ENCODE assay signal across 8 cellular contexts in genomic region chr17:49861150-49861884, GRCh38. TPM values are rescaled to one million over a fixed set of nuclear protein-coding genes. Genes with fewer than 3 reads are reported as not detected.
DNase-seq lines count a peak whose midpoint lies in the region; ATAC-seq and TF ChIP-seq lines count a peak whose summit lies in the region.

No MANE protein-coding gene starts in this region.

- H3K27me3 Mint-ChIP-seq in activated CD8-positive, alpha-beta T cell treated with anti-CD3 and anti-CD28 coated beads for 36 hours, result peaks cover 2% of the 10 kb centered on the region
- peaks cover 6% of the 10 kb centered on the region for H3K27me3 Mint-ChIP-seq in endodermal cell (ENCODE audit: insufficient read depth)
- peaks cover 18% of the 10 kb centered on the region for H3K27me3 Mint-ChIP-seq in nephron (ENCODE audit: low read depth)

- peaks cover 5% of the 10 kb centered on the region for H3K4me1 Mint-ChIP-seq in activated CD8-positive, alpha-beta T cell treated with anti-CD3 and anti-CD28 coated beads for 36 hours (ENCODE audit: low read depth)
- H3K4me1 Mint-ChIP-seq in endodermal cell (peaks cover 23% of the 10 kb centered on the region), nephron (peaks cover 6% of the 10 kb centered on the region)

- POLR2A ChIA-PET in activated CD8-positive, alpha-beta T cell treated with anti-CD3 and anti-CD28 coated beads for 36 hours (lab: Charles Lee), result interaction anchor here (1.5 kb wide), 1 partner anchor 9 kb away, joined by 5 read pairs; no protein-coding TSS in a partner anchor

- H3K36me3 ChIP-seq in endodermal cell (ENCODE audit: control insufficient read depth, insufficient read depth, low read length), result no peaks in the 10 kb centered on the region

- H3K4me3 ChIP-seq in GM12865 (ENCODE audit: low read depth, low read length), result no peak overlapping the region
- no peak overlapping the region for H3K4me3 ChIP-seq in endodermal cell (ENCODE audit: low read length)

- intact Hi-C loops in activated CD8-positive, alpha-beta T cell treated with anti-CD3 and anti-CD28 coated beads for 36 hours (cut with micrococcal nuclease), result no loop called here

- no peaks in the 10 kb centered on the region for H3K9me3 ChIP-seq in endodermal cell (ENCODE audit: control insufficient read depth, low read length)

- ATAC-seq in activated CD8-positive, alpha-beta T cell treated with anti-CD3 and anti-CD28 coated beads for 36 hours, result peak; percentile 82

- DNase-seq in GM12865 (ENCODE audit: low read depth) (peak; percentile 46), NCI-H2227 treated with DMSO at 0.1 percent for 48 hours (lab: John Stamatoyannopoulos, UW) (peak; percentile 66), endodermal cell (peak; percentile 89), superior temporal gyrus (ENCODE audit: extremely low spot score) (peak; percentile 50), mesenteric fat pad (ENCODE audit: low spot score) (no peak)
- peak; percentile 74 for DNase-seq in activated CD8-positive, alpha-beta T cell treated with anti-CD3 and anti-CD28 coated beads for 36 hours

- no peak overlapping the region for H3K4me3 Mint-ChIP-seq in activated CD8-positive, alpha-beta T cell treated with anti-CD3 and anti-CD28 coated beads for 36 hours
- H3K4me3 Mint-ChIP-seq in endodermal cell, result no peak overlapping the region
- no peak overlapping the region for H3K4me3 Mint-ChIP-seq in nephron

- no peaks in the 10 kb centered on the region for H3K36me3 Mint-ChIP-seq in activated CD8-positive, alpha-beta T cell treated with anti-CD3 and anti-CD28 coated beads for 36 hours (ENCODE audit: low read depth)
- H3K36me3 Mint-ChIP-seq in endodermal cell (ENCODE audit: low read depth), result no peaks in the 10 kb centered on the region
- H3K36me3 Mint-ChIP-seq in nephron (ENCODE audit: low read depth), result no peaks in the 10 kb centered on the region

- H3K27ac Mint-ChIP-seq in activated CD8-positive, alpha-beta T cell treated with anti-CD3 and anti-CD28 coated beads for 36 hours, result no peak overlapping the region
- H3K27ac Mint-ChIP-seq in endodermal cell (no peak overlapping the region), nephron (no peak overlapping the region)

- H3K27ac ChIP-seq in 22Rv1 (no peak overlapping the region), endodermal cell (ENCODE audit: low read depth, low read length) (no peak overlapping the region)

- 53% methylated on average over 6 to 16 of the region's 16 CpGs for WGBS in endodermal cell (ENCODE audit: insufficient coverage in 1 of 2, insufficient read length in 1 of 2), 2 experiments

- H3K9ac ChIP-seq in endodermal cell (ENCODE audit: extremely low read depth, low read length, poor library complexity, severe bottlenecking), result no peak overlapping the region

- H3K27me3 ChIP-seq in endodermal cell (ENCODE audit: control insufficient read depth, insufficient read depth, low read length, poor library complexity, severe bottlenecking), result no peaks in the 10 kb centered on the region

- H3K4me1 ChIP-seq in endodermal cell (ENCODE audit: control insufficient read depth, insufficient read depth, low read length), result peaks cover 9% of the 10 kb centered on the region

- H3K9me3 Mint-ChIP-seq in activated CD8-positive, alpha-beta T cell treated with anti-CD3 and anti-CD28 coated beads for 36 hours, result no peaks in the 10 kb centered on the region
- no peaks in the 10 kb centered on the region for H3K9me3 Mint-ChIP-seq in endodermal cell
- H3K9me3 Mint-ChIP-seq in nephron, result no peaks in the 10 kb centered on the region

- CTCF ChIA-PET in activated CD8-positive, alpha-beta T cell treated with anti-CD3 and anti-CD28 coated beads for 36 hours (lab: Charles Lee), result interaction anchor here (0.7 to 11.8 kb wide), 13 partner anchors 9 to 159 kb away, joined by 3 to 172 read pairs (median 4); no protein-coding TSS in a partner anchor

- TF ChIP-seq CTCF in 22Rv1 (IDR thresholded peaks at IDR 0.05) (peak; percentile 91), GM12865 (IDR thresholded peaks at IDR 0.05; ENCODE audit: insufficient read depth, low read depth, low read length, missing control alignments) (peak; percentile 76), endodermal cell (conservative IDR thresholded peaks at IDR 0.05) (peak; percentile 98), nephron (IDR thresholded peaks at IDR 0.05; ENCODE audit: unreplicated experiment in 3 of 3) (peak; percentile 91 to 95 (median 95))
- TF ChIP-seq CTCF in activated CD8-positive, alpha-beta T cell treated with anti-CD3 and anti-CD28 coated beads for 36 hours (IDR thresholded peaks at IDR 0.05), result peak; percentile 97

RNA-seq across cellular contexts. Expression of gene TAC4, which starts 13.4 kb away (rescaled TPM):
- not detected for total RNA-seq in activated CD8-positive, alpha-beta T cell treated with anti-CD3 and anti-CD28 coated beads for 36 hours
- 1 to 10 TPM; 1.5 to 3.2 TPM for total RNA-seq in endodermal cell
- polyA plus RNA-seq in endodermal cell (2013, experiment 1 of 2), result not detected
- polyA plus RNA-seq in endodermal cell (2013, experiment 2 of 2), result not detected
- not detected for total RNA-seq in mesenteric fat pad
